10 cellular contexts compared by ENCODE assay signal in genomic region chr7:711093-711966, GRCh38. TPM values are rescaled to one million over a fixed set of nuclear protein-coding genes. Genes with fewer than 3 reads are reported as not detected.
DNase-seq lines count a peak whose midpoint lies in the region; ATAC-seq, FAIRE-seq and TF ChIP-seq lines count a peak whose summit lies in the region.
"Had no signal": no experiment of that assay in that cellular context is flagged by ENCODE, and none has a peak within 500 bp of the region (broad histone marks: within the 10 kb centered on the region; RNA-seq: fewer than 3 reads in every experiment).

No MANE protein-coding gene starts in this region.

- H3K18ac ChIP-seq in H1 (ENCODE audit: extremely low read depth, low read length), result no peak overlapping the region

- TF ChIP-seq RAD21 in H1 (IDR thresholded peaks at IDR 0.05 in 1 of 2, conservative IDR thresholded peaks at IDR 0.05 in 1 of 2; ENCODE audit: low read depth in 2 of 2, low read length in 2 of 2), result no peak

- POLR2A ChIA-PET in H1 (lab: Charles Lee; ENCODE audit: partially characterized antibody), result interaction anchor here (1.0 kb wide), 1 partner anchor 17 kb away, joined by 4 read pairs; no protein-coding TSS in a partner anchor

- 92% methylated on average over 39 of the region's 48 CpGs; no CpG with 5 or more reads in 1 of the 2 experiments for WGBS in H1 (ENCODE audit: extremely low coverage in 1 of 2, insufficient coverage in 1 of 2, insufficient read length in 1 of 2, insufficient replicate concordance in 2 of 2, low coverage in 1 of 2, low lambda C conversion rate in 2 of 2, missing lambda C conversion rate in 1 of 2), 2 experiments
- 75% methylated on average over 36 of the region's 48 CpGs; no CpG with 5 or more reads in 1 of the 2 donors for WGBS in transverse colon (ENCODE audit: low coverage in 1 of 2), 2 donors

- H3K9ac ChIP-seq in H1 (replicated peaks in 1 of 4; ENCODE audit: extremely low read depth in 1 of 4, low read depth in 3 of 4, low read length in 3 of 4), result no peak overlapping the region

- H4K20me1 ChIP-seq in H1 (replicated peaks in 1 of 2; ENCODE audit: control insufficient read depth in 1 of 2, insufficient read depth in 2 of 2, low read length in 2 of 2), result peaks cover 0 to 9% of the 10 kb centered on the region in 2 experiments

- peak overlapping the region in 1 of 4 experiments; percentile 61; a peak in 3 of 8 replicates for H3K4me3 ChIP-seq in H1 (ENCODE audit: extremely low read depth in 1 of 4, insufficient read depth in 2 of 4, low read depth in 3 of 4, low read length in 4 of 4)
- peak overlapping the region; percentile 49 to 57 (median 53) for H3K4me3 ChIP-seq in transverse colon

- peaks cover 0 to 23% of the 10 kb centered on the region in 2 experiments; a peak in 2 of 4 replicates for H3K79me2 ChIP-seq in H1 (ENCODE audit: control insufficient read depth in 1 of 2, insufficient read depth in 2 of 2, low read length in 2 of 2)

- H3K27ac Mint-ChIP-seq in activated naive CD4-positive, alpha-beta T cell treated with anti-CD3 and anti-CD28 coated beads, Interleukin-2, amount 10 ng/mL, durations not matched to agents 7 days and 5 days, result no peak overlapping the region
- H3K27ac Mint-ChIP-seq in naive B cell, result peak overlapping the region in 1 of 6 donors; percentile 36

- DNase-seq in activated naive CD4-positive, alpha-beta T cell treated with anti-CD3 and anti-CD28 coated beads, Interleukin-2, amount 10 ng/mL, durations not matched to agents 7 days and 5 days, result no peak
- no peak for DNase-seq in activated naive CD4-positive, alpha-beta T cell (lab: John Stamatoyannopoulos, UW)
- no peak for DNase-seq in H1 (ENCODE audit: low read depth in 1 of 2, low spot score in 2 of 2)
- no peak for DNase-seq in naive B cell
- DNase-seq in transverse colon, result no peak
- DNase-seq in OCI-M1 (lab: John Stamatoyannopoulos, UW), result no peak
- DNase-seq in SW 1271 (lab: John Stamatoyannopoulos, UW), result no peak
- DNase-seq: Calu3 had no signal

- H3K4me1 Mint-ChIP-seq in activated naive CD4-positive, alpha-beta T cell treated with anti-CD3 and anti-CD28 coated beads, Interleukin-2, amount 10 ng/mL, durations not matched to agents 7 days and 5 days, result peaks cover 10% of the 10 kb centered on the region
- H3K4me1 Mint-ChIP-seq in naive B cell, result peaks cover 11 to 20% (median 17%) of the 10 kb centered on the region in 3 donors

- TF ChIP-seq EP300 in H1 (IDR thresholded peaks at IDR 0.05; ENCODE audit: borderline replicate concordance in 1 of 2, low read depth in 2 of 2, low read length in 2 of 2) (no peak), transverse colon (IDR thresholded peaks at IDR 0.05; ENCODE audit: low read depth) (no peak)

- no peak overlapping the region for H4K91ac ChIP-seq in H1 (replicated peaks; ENCODE audit: insufficient read length, low read length)

- H3K9me3 Mint-ChIP-seq in activated naive CD4-positive, alpha-beta T cell treated with anti-CD3 and anti-CD28 coated beads, Interleukin-2, amount 10 ng/mL, durations not matched to agents 7 days and 5 days, result no peaks in the 10 kb centered on the region
- H3K9me3 Mint-ChIP-seq in naive B cell, result no peaks in the 10 kb centered on the region

- H3K79me1 ChIP-seq in H1 (ENCODE audit: low read depth, low read length), result peaks cover 6% of the 10 kb centered on the region

- no peak for TF ChIP-seq POLR2A in H1 (IDR thresholded peaks at IDR 0.05; ENCODE audit: control extremely low read depth in 1 of 2, low read depth in 2 of 2, low read length in 2 of 2)
- no peak for TF ChIP-seq POLR2A in transverse colon (IDR thresholded peaks at IDR 0.05)

- H3K36me3 Mint-ChIP-seq in activated naive CD4-positive, alpha-beta T cell treated with anti-CD3 and anti-CD28 coated beads, Interleukin-2, amount 10 ng/mL, durations not matched to agents 7 days and 5 days, result peaks cover 17% of the 10 kb centered on the region
- peaks cover 0 to 18% of the 10 kb centered on the region in 2 donors for H3K36me3 Mint-ChIP-seq in naive B cell

- no peak overlapping the region for H2BK12ac ChIP-seq in H1 (ENCODE audit: low read depth, low read length)

- no peak overlapping the region for H4K5ac ChIP-seq in H1 (ENCODE audit: insufficient read length, low read depth, low read length)

- no peak overlapping the region for H2AK5ac ChIP-seq in H1 (ENCODE audit: low read depth, low read length)

- H3K4ac ChIP-seq in H1 (replicated peaks; ENCODE audit: insufficient read length, low read depth, low read length), result no peak overlapping the region

- H2BK5ac ChIP-seq in H1 (ENCODE audit: low read depth, low read length), result no peak overlapping the region

- no peak overlapping the region for H2BK20ac ChIP-seq in H1 (ENCODE audit: low read length)

- peak overlapping the region; percentile 37 for H3K4me3 Mint-ChIP-seq in activated naive CD4-positive, alpha-beta T cell treated with anti-CD3 and anti-CD28 coated beads, Interleukin-2, amount 10 ng/mL, durations not matched to agents 7 days and 5 days
- peak overlapping the region in 7 of 8 donors; percentile 40 to 66 (median 55) for H3K4me3 Mint-ChIP-seq in naive B cell

- peak overlapping the region; percentile 51 to 61; a peak in 2 of 4 replicates for H3K4me2 ChIP-seq in H1 (ENCODE audit: insufficient read depth in 1 of 2, low read depth in 2 of 2, low read length in 2 of 2)

- H4K8ac ChIP-seq in H1 (ENCODE audit: extremely low read depth, insufficient read depth, low read length), result peak overlapping the region; percentile 79

- H2AFZ ChIP-seq in H1 (ENCODE audit: low read length), result no peak overlapping the region

- no peak overlapping the region for H2BK120ac ChIP-seq in H1 (replicated peaks; ENCODE audit: low read depth, low read length)

- in situ Hi-C loops in transverse colon (cut with MboI; ENCODE audit: low pct_ligation_motif_present in 1 of 4, low pct_unique_long_range_greater_than_20kb in 1 of 4, low sequenced_read_pairs in 3 of 4), result no loop called here

- H3K27ac ChIP-seq in H1 (ENCODE audit: low read depth, low read length) (no peak overlapping the region), transverse colon (peak overlapping the region in 2 of 4 donors; percentile 41 to 45)

- H3K14ac ChIP-seq in H1 (ENCODE audit: insufficient read length), result no peak overlapping the region

- FAIRE-seq in H1 (lab: Jason Lieb, UNC), result no peak

- H3K27me3 ChIP-seq in H1 (replicated peaks in 1 of 4; ENCODE audit: control insufficient read depth in 3 of 4, extremely low read depth in 1 of 4, insufficient read depth in 3 of 4, low read length in 3 of 4) (no peaks in the 10 kb centered on the region), transverse colon (peaks cover 11% of the 10 kb centered on the region)

- intact Hi-C loops in transverse colon (cut with DNase I; ENCODE audit: low total_unique reads), result no loop called here

- no peak overlapping the region for H3K23ac ChIP-seq in H1 (ENCODE audit: insufficient read length)

- H3K4me1 ChIP-seq in H1 (replicated peaks in 1 of 4; ENCODE audit: control insufficient read depth in 3 of 4, insufficient read depth in 4 of 4, low read length in 3 of 4) (peaks cover 0 to 7% (median 4%) of the 10 kb centered on the region in 4 experiments; a peak in 5 of 7 replicates), transverse colon (peaks cover 0 to 20% (median 14%) of the 10 kb centered on the region in 4 donors)
- H3K4me1 ChIP-seq: adrenal gland had no signal

- H3K56ac ChIP-seq in H1 (replicated peaks; ENCODE audit: insufficient read length, low read depth, low read length), result no peak overlapping the region

- ATAC-seq in naive B cell (ENCODE audit: low read depth in 2 of 2) (no peak), HG02852 (IDR thresholded peaks at IDR 0.05; ENCODE audit: unreplicated experiment) (no peak)

- H2BK15ac ChIP-seq in H1 (ENCODE audit: low read length), result no peak overlapping the region

- no peaks in the 10 kb centered on the region for H3K23me2 ChIP-seq in H1 (ENCODE audit: low read depth, low read length)

- H3K36me3 ChIP-seq in H1 (ENCODE audit: control insufficient read depth in 2 of 4, insufficient read depth in 4 of 4, low read length in 3 of 4) (peaks cover 0 to 3% (median 1%) of the 10 kb centered on the region in 4 experiments; a peak in 3 of 8 replicates), transverse colon (no peaks in the 10 kb centered on the region)
- H3K36me3 ChIP-seq: adrenal gland had no signal

- no peak for TF ChIP-seq CTCF in H1 (IDR thresholded peaks at IDR 0.05; ENCODE audit: control extremely low read depth in 1 of 3, insufficient read depth in 1 of 3, low read depth in 1 of 3, low read length in 3 of 3)
- no peak for TF ChIP-seq CTCF in transverse colon (IDR thresholded peaks at IDR 0.05)

- peaks cover 18% of the 10 kb centered on the region for H3K27me3 Mint-ChIP-seq in activated naive CD4-positive, alpha-beta T cell treated with anti-CD3 and anti-CD28 coated beads, Interleukin-2, amount 10 ng/mL, durations not matched to agents 7 days and 5 days
- H3K27me3 Mint-ChIP-seq in naive B cell, result peaks cover 8 to 26% (median 20%) of the 10 kb centered on the region in 3 donors

- CTCF ChIA-PET in activated naive CD4-positive, alpha-beta T cell treated with anti-CD3 and anti-CD28 coated beads, Interleukin-2, amount 10 ng/mL, durations not matched to agents 7 days and 5 days (lab: Charles Lee), result no interaction called here
- CTCF ChIA-PET in H1 (lab: Charles Lee; ENCODE audit: partially characterized antibody), result interaction anchor here (0.9 kb wide), 1 partner anchor 65 kb away, joined by 3 read pairs; no protein-coding TSS in a partner anchor

- no peaks in the 10 kb centered on the region for H3K9me3 ChIP-seq in H1 (ENCODE audit: insufficient read depth in 2 of 2, low read depth in 1 of 2, low read length in 1 of 2)
- no peaks in the 10 kb centered on the region for H3K9me3 ChIP-seq in transverse colon
- H3K9me3 ChIP-seq: adrenal gland had no signal

RNA-seq across cellular contexts. Expression of gene DNAAF5, which starts 15.2 kb away (rescaled TPM):
- 55.1 and 56.5 TPM in 2 replicates for total RNA-seq in H1 (2021; fragmentation: NEBNext Ultra II Directional; extraction: Animal tissue kit (Norgen Biotek cat#: 25700))
- polyA plus RNA-seq in H1 (2011; rRNA removed) (95.9 and 164 TPM in 2 replicates), naive B cell (ENCODE audit: low read depth in 6 of 6) (1 to 10 TPM; 1.4 to 4.5 (median 2.3) TPM)
- polyA plus RNA-seq in H1 (2011; cell fraction: cytosol; rRNA removed), result 46.8 TPM
- 73.5 TPM for polyA plus RNA-seq in H1 (2011; cell fraction: nucleus; rRNA removed)
- 34.1 to 57.9 TPM (median 53.4 TPM) in 4 replicates for polyA plus RNA-seq in H1 (2012, experiment 1 of 2)
- 45.5 TPM for polyA plus RNA-seq in H1 (2012, experiment 2 of 2)
- polyA plus RNA-seq in H1 (2013, experiment 1 of 2), result 33.9 TPM
- 34.7 TPM for polyA plus RNA-seq in H1 (2013, experiment 2 of 2)
- 50.1 and 75.3 TPM in 2 replicates for polyA minus RNA-seq in H1 (2011; rRNA and poly(A)+ RNA removed)
- 44.4 TPM for polyA minus RNA-seq in H1 (2011; cell fraction: cytosol; rRNA and poly(A)+ RNA removed)
- 43.4 TPM for polyA minus RNA-seq in H1 (2011; cell fraction: nucleus; rRNA and poly(A)+ RNA removed)
- 10 to 100 TPM; 20.5 to 97.3 (median 34.6) TPM for total RNA-seq in transverse colon

RNA-seq across cellular contexts. Expression of gene PRKAR1B, which starts 15.8 kb away (rescaled TPM):
- total RNA-seq in H1 (2021; fragmentation: NEBNext Ultra II Directional; extraction: Animal tissue kit (Norgen Biotek cat#: 25700)), result 55.7 and 58.0 TPM in 2 replicates
- 12.3 and 23.2 TPM in 2 replicates for polyA plus RNA-seq in H1 (2011; rRNA removed)
- 25.3 TPM for polyA plus RNA-seq in H1 (2011; cell fraction: cytosol; rRNA removed)
- 30.8 TPM for polyA plus RNA-seq in H1 (2011; cell fraction: nucleus; rRNA removed)
- polyA plus RNA-seq in H1 (2012, experiment 1 of 2), result 43.9 to 55.5 TPM (median 53.2 TPM) in 4 replicates
- polyA plus RNA-seq in H1 (2012, experiment 2 of 2), result 35.0 TPM
- polyA plus RNA-seq in H1 (2013, experiment 1 of 2), result 18.5 TPM
- polyA plus RNA-seq in H1 (2013, experiment 2 of 2), result 19.0 TPM
- 43.0 and 43.2 TPM in 2 replicates for polyA minus RNA-seq in H1 (2011; rRNA and poly(A)+ RNA removed)
- polyA minus RNA-seq in H1 (2011; cell fraction: cytosol; rRNA and poly(A)+ RNA removed), result 28.6 TPM
- 22.1 TPM for polyA minus RNA-seq in H1 (2011; cell fraction: nucleus; rRNA and poly(A)+ RNA removed)
- polyA plus RNA-seq in naive B cell (ENCODE audit: low read depth in 6 of 6), result 1 to 10 TPM; 2.9 to 5.9 (median 4.2) TPM
- total RNA-seq in transverse colon, result 10 to 100 TPM; 15.7 to 53.9 (median 16.9) TPM
